In genomic region chr6:40075051-40075445, GRCh38 we compare ENCODE assay signal across 21 cellular contexts.
DNase-seq lines count a peak whose midpoint lies in the region; ATAC-seq and TF ChIP-seq lines count a peak whose summit lies in the region.
"Had no signal": no experiment of that assay in that cellular context is flagged by ENCODE, and none has a peak within 500 bp of the region (broad histone marks: within the 10 kb centered on the region; RNA-seq: fewer than 3 reads in every experiment).

No MANE protein-coding gene starts in this region.

- CTCF ChIA-PET in MCF 10A (lab: Yijun Ruan, JAX), result no interaction called here

- no TSS peak for BruUV-seq in MCF 10A (replicated peaks; lab: Mats Ljungman, UMichigan)

- H3K4me3 Mint-ChIP-seq in MCF 10A (ENCODE audit: unreplicated experiment), result no peak overlapping the region
- H3K4me3 Mint-ChIP-seq: B cell; CD4-positive, CD25-positive, alpha-beta regulatory T cell; CD8-positive, alpha-beta T cell had no signal

- TF ChIP-seq CTCF in breast epithelium (IDR thresholded peaks at IDR 0.05), result no peak
- no peak for TF ChIP-seq CTCF in MCF 10A (IDR thresholded peaks at IDR 0.05; ENCODE audit: unreplicated experiment)
- no peak for TF ChIP-seq CTCF in foreskin keratinocyte (conservative IDR thresholded peaks at IDR 0.05)
- no peak for TF ChIP-seq CTCF in suprapubic skin (IDR thresholded peaks at IDR 0.05)

- peak overlapping the region; percentile 3 to 17 for H3K27ac ChIP-seq in breast epithelium
- H3K27ac ChIP-seq in esophagus (ENCODE audit: low read depth in 2 of 2, low read length in 1 of 2), result peak overlapping the region; percentile 11 to 73
- no peak overlapping the region for H3K27ac ChIP-seq in foreskin keratinocyte
- peak overlapping the region; percentile 53 for H3K27ac ChIP-seq in suprapubic skin
- H3K27ac ChIP-seq: 22Rv1, BLaER1, C4-2B, GM23248 had no signal

- POLR2A ChIA-PET in MCF 10A (lab: Yijun Ruan, JAX), result no interaction called here

- ATAC-seq in foreskin keratinocyte (peak; percentile 54), HG02981 (IDR thresholded peaks at IDR 0.05; ENCODE audit: unreplicated experiment) (no peak), HG03442 (IDR thresholded peaks at IDR 0.05; ENCODE audit: unreplicated experiment) (no peak)
- ATAC-seq: CD8-positive, alpha-beta T cell; GM12878 had no signal

- H3K27me3 ChIP-seq in breast epithelium (peaks cover 0 to 6% of the 10 kb centered on the region in 2 donors), esophagus (ENCODE audit: control insufficient read depth in 1 of 2, insufficient read depth in 2 of 2, low read length in 2 of 2) (no peaks in the 10 kb centered on the region), foreskin keratinocyte (no peaks in the 10 kb centered on the region), suprapubic skin (peaks cover 3% of the 10 kb centered on the region)
- H3K27me3 ChIP-seq: BLaER1 had no signal

- no peaks in the 10 kb centered on the region for H3K36me3 Mint-ChIP-seq in MCF 10A (ENCODE audit: insufficient read depth, unreplicated experiment)
- H3K36me3 Mint-ChIP-seq: CD4-positive, CD25-positive, alpha-beta regulatory T cell; CD8-positive, alpha-beta T cell had no signal

- H3K9me3 ChIP-seq in breast epithelium (no peaks in the 10 kb centered on the region), esophagus (ENCODE audit: control insufficient read depth in 2 of 2, insufficient read depth in 1 of 2, low read depth in 1 of 2, low read length in 1 of 2) (no peaks in the 10 kb centered on the region), suprapubic skin (no peaks in the 10 kb centered on the region)
- H3K9me3 ChIP-seq: BLaER1, Caco-2 had no signal

- intact Hi-C loops in breast epithelium (cut with DNase I; ENCODE audit: low total_unique reads), result no loop called here
- intact Hi-C loops in MCF 10A (cut with micrococcal nuclease), result no loop called here

- no peaks in the 10 kb centered on the region for H3K27me3 Mint-ChIP-seq in MCF 10A (ENCODE audit: insufficient read depth, unreplicated experiment)
- H3K27me3 Mint-ChIP-seq: CD4-positive, CD25-positive, alpha-beta regulatory T cell had no signal

- no peak for DNase-seq in breast epithelium (ENCODE audit: low spot score in 2 of 2)
- no peak for DNase-seq in MCF 10A (ENCODE audit: unreplicated experiment)
- DNase-seq in foreskin keratinocyte, result peak; percentile 18 to 50
- DNase-seq in suprapubic skin (ENCODE audit: low spot score in 2 of 2), result no peak
- no peak for DNase-seq in NCI-H128 (lab: John Stamatoyannopoulos, UW; ENCODE audit: unreplicated experiment)
- DNase-seq: Caco-2; CD4-positive, CD25-positive, alpha-beta regulatory T cell; CD8-positive, alpha-beta T cell; DMS153; DND-41; GM23248; H7; HCEC 1CT had no signal

- H3K4me1 Mint-ChIP-seq in MCF 10A (ENCODE audit: insufficient read depth, unreplicated experiment), result no peaks in the 10 kb centered on the region
- H3K4me1 Mint-ChIP-seq: B cell; CD4-positive, CD25-positive, alpha-beta regulatory T cell had no signal

- H3K36me3 ChIP-seq in breast epithelium (no peaks in the 10 kb centered on the region), esophagus (ENCODE audit: control insufficient read depth in 2 of 2, insufficient read depth in 2 of 2, low read length in 1 of 2) (no peaks in the 10 kb centered on the region), suprapubic skin (no peaks in the 10 kb centered on the region)
- H3K36me3 ChIP-seq: BLaER1 had no signal

- H3K4me3 ChIP-seq in breast epithelium, result no peak overlapping the region
- no peak overlapping the region for H3K4me3 ChIP-seq in esophagus (ENCODE audit: low read depth in 1 of 2, low read length in 2 of 2)
- no peak overlapping the region for H3K4me3 ChIP-seq in suprapubic skin
- H3K4me3 ChIP-seq: BLaER1, GM12878, GM23248 had no signal

- no peak for TF ChIP-seq EP300 in suprapubic skin (IDR thresholded peaks at IDR 0.05)

- no peak overlapping the region for H3K27ac Mint-ChIP-seq in MCF 10A (ENCODE audit: low read depth, unreplicated experiment)
- H3K27ac Mint-ChIP-seq: B cell; CD4-positive, CD25-positive, alpha-beta regulatory T cell; CD8-positive, alpha-beta T cell had no signal

- H3K9me3 Mint-ChIP-seq in MCF 10A (ENCODE audit: unreplicated experiment), result peaks cover 41% of the 10 kb centered on the region
- H3K9me3 Mint-ChIP-seq: CD8-positive, alpha-beta T cell had no signal

- TF ChIP-seq POLR2A in breast epithelium (IDR thresholded peaks at IDR 0.05), result no peak
- no peak for TF ChIP-seq POLR2A in suprapubic skin (IDR thresholded peaks at IDR 0.05)

- no peaks in the 10 kb centered on the region for H3K4me1 ChIP-seq in breast epithelium
- peaks cover 6 to 7% of the 10 kb centered on the region in 2 donors for H3K4me1 ChIP-seq in esophagus (ENCODE audit: control insufficient read depth in 2 of 2, insufficient read depth in 2 of 2, low read length in 1 of 2)
- H3K4me1 ChIP-seq in foreskin keratinocyte, result no peaks in the 10 kb centered on the region
- H3K4me1 ChIP-seq in suprapubic skin, result peaks cover 10% of the 10 kb centered on the region
- H3K4me1 ChIP-seq: Caco-2 had no signal

Comparison
In these comparisons a context has a peak if more than half of its experiments do, and no peak if none do; other contexts are left out.
1. DNase-seq: peak in foreskin keratinocyte (2 of 2); none in breast epithelium (0 of 2), MCF 10A (single experiment), suprapubic skin (0 of 2) and NCI-H128 (single experiment).